In genomic region chr5:110702704-110703103, GRCh38 we compare ENCODE assay signal across 18 cellular contexts.
"Had no signal": no experiment of that assay in that cellular context is flagged by ENCODE, and none has a peak within 500 bp of the region (broad histone marks: within the 10 kb centered on the region; RNA-seq: fewer than 3 reads in every experiment).

No MANE protein-coding gene starts in this region.

- H3K4me3 Mint-ChIP-seq: dendritic cell treated with granulocyte-macrophage colony-stimulating factor and Interleukin-4, amounts not matched to agents 40 ng/mL and 50 ng/mL, for 4 days; naive thymus-derived CD8-positive, alpha-beta T cell; stimulated activated memory B cell treated with anti-CD40 and anti-IgM and Interleukin-4, amounts not matched to agents 10 μg/mL and 1 μg/mL and 100 μg/mL, for 72 hours; stimulated activated naive CD8-positive, alpha-beta T cell treated with anti-CD3 and anti-CD28 coated beads, Interleukin-15, amount 100 ng/mL, for 72 hours had no signal

- H3K4me1 ChIP-seq: psoas muscle, sigmoid colon, testis, transverse colon had no signal

- H3K27me3 ChIP-seq: heart left ventricle, neutrophil, sigmoid colon, testis, transverse colon had no signal

- DNase-seq: central memory CD4-positive, alpha-beta T cell; heart left ventricle; hippocampal formation; left colon; mammary epithelial cell; mucosa of descending colon; naive thymus-derived CD8-positive, alpha-beta T cell; psoas muscle; retina; sigmoid colon; stimulated activated CD4-positive, alpha-beta T cell treated with anti-CD3 and anti-CD28 coated beads, Interleukin-4, amount 100 ng/mL, for 1 hour; stimulated activated naive CD8-positive, alpha-beta T cell treated with anti-CD3 and anti-CD28 coated beads, Interleukin-15, amount 100 ng/mL, for 72 hours; testis; transverse colon had no signal

- H3K4me3 ChIP-seq: heart left ventricle, mucosa of descending colon, psoas muscle, sigmoid colon, smooth muscle cell, testis, transverse colon had no signal

- H3K36me3 ChIP-seq: heart left ventricle, neutrophil, sigmoid colon, transverse colon had no signal

- H3K36me3 Mint-ChIP-seq: stimulated activated memory B cell treated with anti-CD40 and anti-IgM and Interleukin-4, amounts not matched to agents 10 μg/mL and 1 μg/mL and 100 μg/mL, for 72 hours had no signal

- H3K9me3 Mint-ChIP-seq: dendritic cell treated with granulocyte-macrophage colony-stimulating factor and Interleukin-4, amounts not matched to agents 40 ng/mL and 50 ng/mL, for 4 days; stimulated activated memory B cell treated with anti-CD40 and anti-IgM and Interleukin-4, amounts not matched to agents 10 μg/mL and 1 μg/mL and 100 μg/mL, for 72 hours; stimulated activated naive CD8-positive, alpha-beta T cell treated with anti-CD3 and anti-CD28 coated beads, Interleukin-15, amount 100 ng/mL, for 72 hours had no signal

- H3K9me3 ChIP-seq: heart left ventricle, mucosa of descending colon, neutrophil, psoas muscle, sigmoid colon, testis, transverse colon had no signal

- H3K4me1 Mint-ChIP-seq: naive thymus-derived CD8-positive, alpha-beta T cell; stimulated activated memory B cell treated with anti-CD40 and anti-IgM and Interleukin-4, amounts not matched to agents 10 μg/mL and 1 μg/mL and 100 μg/mL, for 72 hours; stimulated activated naive CD8-positive, alpha-beta T cell treated with anti-CD3 and anti-CD28 coated beads, Interleukin-15, amount 100 ng/mL, for 72 hours had no signal

- H3K27me3 Mint-ChIP-seq: dendritic cell treated with granulocyte-macrophage colony-stimulating factor and Interleukin-4, amounts not matched to agents 40 ng/mL and 50 ng/mL, for 4 days; stimulated activated memory B cell treated with anti-CD40 and anti-IgM and Interleukin-4, amounts not matched to agents 10 μg/mL and 1 μg/mL and 100 μg/mL, for 72 hours; stimulated activated naive CD8-positive, alpha-beta T cell treated with anti-CD3 and anti-CD28 coated beads, Interleukin-15, amount 100 ng/mL, for 72 hours had no signal

- H3K27ac Mint-ChIP-seq: dendritic cell treated with granulocyte-macrophage colony-stimulating factor and Interleukin-4, amounts not matched to agents 40 ng/mL and 50 ng/mL, for 4 days; naive thymus-derived CD8-positive, alpha-beta T cell; stimulated activated memory B cell treated with anti-CD40 and anti-IgM and Interleukin-4, amounts not matched to agents 10 μg/mL and 1 μg/mL and 100 μg/mL, for 72 hours had no signal

- H3K4me2 ChIP-seq: smooth muscle cell had no signal

- H3K27ac ChIP-seq: heart left ventricle, neutrophil, psoas muscle, sigmoid colon, testis, transverse colon had no signal

- ATAC-seq: heart left ventricle; left colon; mucosa of descending colon; naive thymus-derived CD8-positive, alpha-beta T cell; psoas muscle; stimulated activated memory B cell treated with anti-CD40 and anti-IgM and Interleukin-4, amounts not matched to agents 10 μg/mL and 1 μg/mL and 100 μg/mL, for 72 hours; stimulated activated naive CD8-positive, alpha-beta T cell treated with anti-CD3 and anti-CD28 coated beads, Interleukin-15, amount 100 ng/mL, for 72 hours had no signal
